In genomic region chr1:67525053-67525760, GRCh38 we compare ENCODE assay signal across 1 cellular context.
A peak's percentile ranks its signal among the peaks of the same experiment; 100 is the strongest.
TF ChIP-seq lines count a peak whose summit lies in the region.

No MANE protein-coding gene starts in this region.

TF ChIP-seq in HepG2, 621 proteins besides CTCF, POLR2A, EP300 and RAD21 (continued from another document and continues in another):
- TF ChIP-seq ZUFSP (CRISPR knock-in tag; IDR thresholded peaks at IDR 0.05; ENCODE audit: borderline replicate concordance) = no peak
- TF ChIP-seq ZNF350 (CRISPR knock-in tag; IDR thresholded peaks at IDR 0.05; ENCODE audit: borderline replicate concordance, low read depth) = no peak
- TF ChIP-seq PITX1 (CRISPR knock-in tag; IDR thresholded peaks at IDR 0.05) = 0 out of 2 replicates have a peak, but pooled peaks have one; percentile 19
- TF ChIP-seq RFX3 (CRISPR knock-in tag; IDR thresholded peaks at IDR 0.05) = no peak
- TF ChIP-seq USF2 (IDR thresholded peaks at IDR 0.05; ENCODE audit: low read depth, low read length) = no peak
- no peak for TF ChIP-seq USF2 (CRISPR knock-in tag; IDR thresholded peaks at IDR 0.05; ENCODE audit: borderline replicate concordance)
- no peak for TF ChIP-seq WIZ (CRISPR knock-in tag; IDR thresholded peaks at IDR 0.05)
- TF ChIP-seq PRDM15 (CRISPR knock-in tag; IDR thresholded peaks at IDR 0.05) = no peak
- TF ChIP-seq ZNF564 (CRISPR knock-in tag; IDR thresholded peaks at IDR 0.05) = no peak
- 0 out of 2 replicates have a peak, but pooled peaks have one; percentile 28 for TF ChIP-seq FOXA3 (CRISPR knock-in tag; IDR thresholded peaks at IDR 0.05)
- no peak for TF ChIP-seq ISX (CRISPR knock-in tag; conservative IDR thresholded peaks at IDR 0.05)
- TF ChIP-seq IRX3 (CRISPR knock-in tag; IDR thresholded peaks at IDR 0.05; ENCODE audit: borderline replicate concordance, low read depth) = no peak
- peak; percentile 58 for TF ChIP-seq HNF4A (CRISPR knock-in tag; IDR thresholded peaks at IDR 0.05)
- TF ChIP-seq ZNF24 (IDR thresholded peaks at IDR 0.05) = no peak
- no peak for TF ChIP-seq ZNF720 (CRISPR knock-in tag; IDR thresholded peaks at IDR 0.05)
- TF ChIP-seq ZMYM4 (CRISPR knock-in tag; IDR thresholded peaks at IDR 0.05) = peak; percentile 19; the same call in 1 of the 2 replicates
- TF ChIP-seq MIER3 (CRISPR knock-in tag; IDR thresholded peaks at IDR 0.05; ENCODE audit: borderline replicate concordance) = no peak
- no peak for TF ChIP-seq STAG1 (CRISPR knock-in tag; IDR thresholded peaks at IDR 0.05)
- no peak for TF ChIP-seq MATR3 (CRISPR knock-in tag; IDR thresholded peaks at IDR 0.05)
- TF ChIP-seq ELF3 (CRISPR knock-in tag; IDR thresholded peaks at IDR 0.05) = no peak
- TF ChIP-seq PREB (CRISPR knock-in tag; IDR thresholded peaks at IDR 0.05) = no peak
- TF ChIP-seq DMAP1 (CRISPR knock-in tag; IDR thresholded peaks at IDR 0.05) = 0 out of 2 replicates have a peak, but pooled peaks have one; percentile 46
- TF ChIP-seq ZNF7 (CRISPR knock-in tag; IDR thresholded peaks at IDR 0.05) = no peak
- TF ChIP-seq ZNF788 (CRISPR knock-in tag; IDR thresholded peaks at IDR 0.05; ENCODE audit: borderline replicate concordance) = no peak
- TF ChIP-seq ZNF367 (CRISPR knock-in tag; IDR thresholded peaks at IDR 0.05; ENCODE audit: borderline replicate concordance) = no peak
- TF ChIP-seq ZNF674 (CRISPR knock-in tag; IDR thresholded peaks at IDR 0.05; ENCODE audit: low read depth) = no peak
- TF ChIP-seq POLR2AphosphoS5 (IDR thresholded peaks at IDR 0.05; ENCODE audit: low read depth, low read length) = no peak
- TF ChIP-seq ZNF432 (CRISPR knock-in tag; IDR thresholded peaks at IDR 0.05; ENCODE audit: borderline replicate concordance) = no peak
- no peak for TF ChIP-seq ETV5 (CRISPR knock-in tag; IDR thresholded peaks at IDR 0.05; ENCODE audit: borderline replicate concordance)
- no peak for TF ChIP-seq ZNF670 (CRISPR knock-in tag; IDR thresholded peaks at IDR 0.05; ENCODE audit: borderline replicate concordance)
- TF ChIP-seq POGK (CRISPR knock-in tag; conservative IDR thresholded peaks at IDR 0.05) = no peak
- peak in 1 of 2 experiments; percentile 12; a peak in 1 of 4 replicates for TF ChIP-seq HMGXB4 (CRISPR knock-in tag; IDR thresholded peaks at IDR 0.05; ENCODE audit: borderline replicate concordance in 1 of 2, low read depth in 1 of 2)
- no peak for TF ChIP-seq ZNF577 (CRISPR knock-in tag; IDR thresholded peaks at IDR 0.05; ENCODE audit: borderline replicate concordance, low read depth)
- no peak for TF ChIP-seq BRD4 (CRISPR knock-in tag; IDR thresholded peaks at IDR 0.05)
- TF ChIP-seq SOX6 (IDR thresholded peaks at IDR 0.05) = no peak
- peak; percentile 41 for TF ChIP-seq SOX6 (CRISPR knock-in tag; IDR thresholded peaks at IDR 0.05)
- TF ChIP-seq NFAT5 (CRISPR knock-in tag; IDR thresholded peaks at IDR 0.05) = no peak
- no peak for TF ChIP-seq ZZZ3 (CRISPR knock-in tag; IDR thresholded peaks at IDR 0.05; ENCODE audit: borderline replicate concordance)
- TF ChIP-seq EZH2 (conservative IDR thresholded peaks at IDR 0.05; ENCODE audit: low read depth, low read length) = no peak
- TF ChIP-seq SOX13 (IDR thresholded peaks at IDR 0.05) = no peak
- TF ChIP-seq SOX13 (CRISPR knock-in tag; conservative IDR thresholded peaks at IDR 0.05 in 1 of 2, IDR thresholded peaks at IDR 0.05 in 1 of 2) = no peak
- no peak for TF ChIP-seq ZGPAT (CRISPR knock-in tag; IDR thresholded peaks at IDR 0.05)
- TF ChIP-seq STAT5B (CRISPR knock-in tag; IDR thresholded peaks at IDR 0.05) = no peak
- TF ChIP-seq POGZ (CRISPR knock-in tag; IDR thresholded peaks at IDR 0.05) = peak; percentile 43; the same call in 1 of the 2 replicates
